Comparison of ENCODE assay signal across 21 cellular contexts in genomic region chr17:64765191-64765889, GRCh38.
DNase-seq lines count a peak whose midpoint lies in the region; ATAC-seq and TF ChIP-seq lines count a peak whose summit lies in the region.
"Had no signal": no experiment of that assay in that cellular context is flagged by ENCODE, and none has a peak within 500 bp of the region (broad histone marks: within the 10 kb centered on the region; RNA-seq: fewer than 3 reads in every experiment).

No MANE protein-coding gene starts in this region.

- BruUV-seq in HCT116 (replicated peaks; lab: Mats Ljungman, UMichigan) = no TSS peak

- no peaks in the 10 kb centered on the region for H3K9me2 ChIP-seq in HCT116 (ENCODE audit: insufficient read depth)

- H3K9me3 ChIP-seq in HCT116 (ENCODE audit: control insufficient read depth in 1 of 2, insufficient read depth in 1 of 2, low read depth in 1 of 2, low read length in 2 of 2) (no peaks in the 10 kb centered on the region), mucosa of descending colon (no peaks in the 10 kb centered on the region)
- H3K9me3 ChIP-seq: MG63, testis had no signal

- DNase-seq in ELR (ENCODE audit: low read depth) = peak; percentile 37
- DNase-seq in HCT116 (ENCODE audit: low read depth, low spot score) = no peak
- peak; percentile 31 for DNase-seq in dermis blood vessel endothelial cell
- no peak for DNase-seq in mucosa of descending colon
- DNase-seq in superior temporal gyrus (ENCODE audit: extremely low spot score) = no peak
- DNase-seq: activated gamma-delta T cell treated with Interleukin-2 at 50 U/mL for 16 hours; activated T-cell treated with anti-CD3 and anti-CD28 coated beads for 4 hours; CD4-positive, alpha-beta memory T cell; GM23248; MG63; naive thymus-derived CD8-positive, alpha-beta T cell; NCI-H1436; NCI-H524 treated with DMSO at 0.1 percent for 48 hours; posterior cingulate gyrus; testis; WERI-Rb-1 had no signal

- TF ChIP-seq POLR2A in HCT116 (IDR thresholded peaks at IDR 0.05; ENCODE audit: borderline replicate concordance, extremely low read depth, insufficient read depth, insufficient read length) = no peak

- H3K4me2 ChIP-seq in HCT116 (ENCODE audit: low read length) = 0 out of 2 replicates have a peak overlapping the region, but pooled peaks have one; percentile 3

- intact Hi-C loops in HCT116 (cut with micrococcal nuclease) = no loop called here
- intact Hi-C loops in mucosa of descending colon (cut with DNase I, micrococcal nuclease) = no loop called here

- H4K20me1 ChIP-seq in HCT116 (ENCODE audit: insufficient read depth) = no peaks in the 10 kb centered on the region

- H3K36me3 ChIP-seq in HCT116 (ENCODE audit: control insufficient read depth in 1 of 2, insufficient read depth in 2 of 2, low read length in 2 of 2) (peaks cover 13 to 19% of the 10 kb centered on the region in 2 experiments; a peak in 3 of 4 replicates), mucosa of descending colon (ENCODE audit: low read depth) (no peaks in the 10 kb centered on the region)
- H3K36me3 ChIP-seq: MG63 had no signal

- H3K4me1 ChIP-seq in HCT116 (ENCODE audit: control insufficient read depth in 1 of 2, insufficient read depth in 2 of 2, low read length in 2 of 2) (peaks cover 9 to 21% of the 10 kb centered on the region in 2 experiments; a peak in 3 of 4 replicates), mucosa of descending colon (ENCODE audit: low read depth) (no peaks in the 10 kb centered on the region)
- H3K4me1 ChIP-seq: testis had no signal

- no peak for TF ChIP-seq RAD21 in HCT116 (IDR thresholded peaks at IDR 0.05; ENCODE audit: low read depth)

- H3K4me3 ChIP-seq in HCT116 (replicated peaks in 1 of 2; ENCODE audit: low read depth in 1 of 2, low read length in 2 of 2) (no peak overlapping the region), mucosa of descending colon (no peak overlapping the region)
- H3K4me3 ChIP-seq: GM12878, GM23248, MG63, testis had no signal

- no peak overlapping the region for H3K27ac ChIP-seq in HCT116 (ENCODE audit: low read depth, low read length)
- H3K27ac ChIP-seq: GM23248, HL-60, testis, WERI-Rb-1 had no signal

- ATAC-seq in HCT116 (peak; percentile 71), mucosa of descending colon (peak; percentile 67), GM18858 (IDR thresholded peaks at IDR 0.05; ENCODE audit: unreplicated experiment) (no peak), GM21360 (IDR thresholded peaks at IDR 0.05; ENCODE audit: unreplicated experiment) (no peak)
- ATAC-seq: GM12878; naive thymus-derived CD8-positive, alpha-beta T cell; stimulated activated effector memory CD8-positive, alpha-beta T cell treated with anti-CD3 and anti-CD28 coated beads, Interleukin-12 subunit alpha, Interleukin-12 subunit beta, amount 100 ng/mL, for 72 hours had no signal

- CTCF ChIA-PET in HCT116 (lab: Charles Lee) = interaction anchor here (3.4 kb wide), 1 partner anchor 9 kb away, joined by 22 read pairs; no protein-coding TSS in a partner anchor

- no peaks in the 10 kb centered on the region for H3K27me3 ChIP-seq in HCT116 (ENCODE audit: insufficient read depth, low read length)
- H3K27me3 ChIP-seq: MG63, testis had no signal

- H3K9ac ChIP-seq in HCT116 (ENCODE audit: low read length) = no peak overlapping the region
- H3K9ac ChIP-seq: GM23248 had no signal

- no peak overlapping the region for H2AFZ ChIP-seq in HCT116 (ENCODE audit: low read depth, low read length, poor library complexity, severe bottlenecking)
- H2AFZ ChIP-seq: GM23248 had no signal

- POLR2A ChIA-PET in HCT116 (lab: Charles Lee) = no interaction called here

- TF ChIP-seq CTCF in HCT116 (IDR thresholded peaks at IDR 0.05 in 2 of 3, conservative IDR thresholded peaks at IDR 0.05 in 1 of 3; ENCODE audit: borderline replicate concordance in 1 of 3, insufficient read depth in 1 of 3, low read depth in 2 of 3, low read length in 2 of 3) = no peak
- TF ChIP-seq CTCF in mucosa of descending colon (IDR thresholded peaks at IDR 0.05) = no peak

- H3K79me2 ChIP-seq in HCT116 (ENCODE audit: insufficient read depth, low read length) = peaks cover 33% of the 10 kb centered on the region

- RAD21 ChIA-PET in HCT116 (lab: Charles Lee; ENCODE audit: low non-redundant PET in 1 of 2, low total read pairs in 2 of 2, uncharacterized antibody in 2 of 2, unreplicated experiment in 2 of 2) = no interaction called here

TF ChIP-seq in HCT116, 20 proteins besides CTCF, POLR2A, EP300 and RAD21:
- no peak for TF ChIP-seq YY1 (IDR thresholded peaks at IDR 0.05; ENCODE audit: extremely low read depth, insufficient replicate concordance, low read depth, low read length)
- no peak for TF ChIP-seq ZNF274 (IDR thresholded peaks at IDR 0.05; ENCODE audit: low read depth, low read length)
- no peak for TF ChIP-seq ZFX (IDR thresholded peaks at IDR 0.05)
- TF ChIP-seq SIN3A (IDR thresholded peaks at IDR 0.05; ENCODE audit: low read depth) = no peak
- TF ChIP-seq REST (IDR thresholded peaks at IDR 0.05; ENCODE audit: low read depth) = no peak
- no peak for TF ChIP-seq ELF1 (IDR thresholded peaks at IDR 0.05; ENCODE audit: borderline replicate concordance, low read depth)
- TF ChIP-seq CBX3 (IDR thresholded peaks at IDR 0.05; ENCODE audit: low read depth) = no peak
- TF ChIP-seq EZH2phosphoT487 (IDR thresholded peaks at IDR 0.05; ENCODE audit: borderline replicate concordance) = no peak
- no peak for TF ChIP-seq FOSL1 (IDR thresholded peaks at IDR 0.05; ENCODE audit: low read depth)
- no peak for TF ChIP-seq EZH2 (IDR thresholded peaks at IDR 0.05)
- TF ChIP-seq SRF (IDR thresholded peaks at IDR 0.05; ENCODE audit: low read depth) = no peak
- no peak for TF ChIP-seq JUND (IDR thresholded peaks at IDR 0.05)
- TF ChIP-seq CEBPB (IDR thresholded peaks at IDR 0.05; ENCODE audit: low read depth) = no peak
- no peak for TF ChIP-seq TCF7L2 (IDR thresholded peaks at IDR 0.05; ENCODE audit: borderline replicate concordance, extremely low read depth, insufficient read depth, insufficient read length)
- TF ChIP-seq EGR1 (IDR thresholded peaks at IDR 0.05; ENCODE audit: low read depth) = no peak
- TF ChIP-seq ATF3 (IDR thresholded peaks at IDR 0.05) = no peak
- no peak for TF ChIP-seq SP1 (IDR thresholded peaks at IDR 0.05; ENCODE audit: low read depth)
- no peak for TF ChIP-seq MAX (IDR thresholded peaks at IDR 0.05)
- TF ChIP-seq POLR2AphosphoS5 (IDR thresholded peaks at IDR 0.05; ENCODE audit: low read depth, low read length) = no peak

Comparison
In these comparisons a context has a peak if more than half of its experiments do, and no peak if none do; other contexts are left out.
1. DNase-seq: peak in ELR (single experiment) and dermis blood vessel endothelial cell (single experiment); none in HCT116 (single experiment), mucosa of descending colon (0 of 3) and superior temporal gyrus (single experiment).
2. ATAC-seq: peak in HCT116 (single experiment) and mucosa of descending colon (single experiment); none in GM18858 (single experiment) and GM21360 (single experiment).